8 cellular contexts compared by ENCODE assay signal in the genomic region with DNA sequence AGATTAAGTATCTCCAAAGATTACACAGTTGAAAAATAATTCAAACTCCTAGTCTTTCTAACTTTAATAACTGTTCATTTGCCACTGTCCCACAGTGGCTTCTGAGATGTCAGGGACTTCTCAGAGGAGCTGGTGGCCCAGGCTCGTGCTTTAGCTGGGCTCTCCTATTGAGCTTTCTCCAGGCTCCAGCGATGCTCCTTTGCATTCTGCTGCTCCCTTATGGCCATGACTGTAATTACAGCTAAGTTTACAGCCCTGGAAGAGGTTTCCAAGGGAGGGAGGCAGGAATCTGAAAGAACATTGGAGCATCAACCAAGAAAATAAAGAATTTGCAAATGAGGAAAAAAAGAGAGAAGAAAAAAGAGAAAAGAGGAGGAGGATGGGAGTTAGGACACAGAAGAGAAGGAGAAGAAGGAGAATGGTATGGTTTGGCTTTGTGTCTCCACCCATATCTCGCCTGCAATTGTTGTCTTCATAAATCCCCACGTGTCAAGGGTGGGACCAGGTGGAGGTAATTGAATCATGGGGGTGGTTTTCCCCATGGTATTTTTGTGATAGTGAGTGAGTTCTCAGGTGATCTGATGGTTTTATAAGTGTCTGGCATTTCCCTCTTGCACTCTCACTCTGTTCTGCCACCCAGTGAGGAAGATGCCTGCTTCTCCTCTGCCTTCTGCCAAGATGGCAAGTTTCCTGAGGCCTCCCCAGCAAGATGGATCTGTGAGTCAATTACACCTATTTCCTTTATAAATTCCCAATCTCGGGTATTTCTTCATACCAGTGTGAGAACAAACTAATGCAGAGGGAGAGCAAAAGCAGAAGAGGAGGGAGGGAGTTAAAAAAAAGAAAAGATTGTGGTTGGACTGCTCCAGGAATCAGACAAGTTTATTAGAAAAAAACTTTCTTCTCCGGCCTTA.
DNase-seq lines count a peak whose midpoint lies in the region; ATAC-seq and TF ChIP-seq lines count a peak whose summit lies in the region.

No MANE protein-coding gene starts in this region.

- POLR2A ChIA-PET in CD8-positive, alpha-beta T cell (lab: Charles Lee), result no interaction called here

- no peaks in the 10 kb centered on the region for H3K36me3 Mint-ChIP-seq in Calu3 (ENCODE audit: insufficient read depth, unreplicated experiment)
- no peaks in the 10 kb centered on the region for H3K36me3 Mint-ChIP-seq in activated CD8-positive, alpha-beta memory T cell treated with anti-CD3 and anti-CD28 coated beads, Interleukin-2, amount 10 ng/mL, durations not matched to agents 7 days and 5 days
- no peaks in the 10 kb centered on the region for H3K36me3 Mint-ChIP-seq in CD8-positive, alpha-beta T cell

- H3K27ac Mint-ChIP-seq in Calu3 (ENCODE audit: unreplicated experiment), result no peak overlapping the region
- H3K27ac Mint-ChIP-seq in activated CD8-positive, alpha-beta memory T cell treated with anti-CD3 and anti-CD28 coated beads, Interleukin-2, amount 10 ng/mL, durations not matched to agents 7 days and 5 days, result no peak overlapping the region
- H3K27ac Mint-ChIP-seq in CD8-positive, alpha-beta T cell, result no peak overlapping the region

- ATAC-seq in GM18868 (IDR thresholded peaks at IDR 0.05; ENCODE audit: unreplicated experiment) (peak; percentile 94), HG03103 (IDR thresholded peaks at IDR 0.05; ENCODE audit: low read depth, unreplicated experiment) (peak; percentile 63), lung (ENCODE audit: insufficient read depth, low FRiP score) (peak; percentile 85)
- ATAC-seq in activated CD8-positive, alpha-beta memory T cell treated with anti-CD3 and anti-CD28 coated beads, Interleukin-2, amount 10 ng/mL, durations not matched to agents 7 days and 5 days, result no peak
- ATAC-seq in CD8-positive, alpha-beta T cell, result no peak

- no peaks in the 10 kb centered on the region for H3K36me3 ChIP-seq in lung (ENCODE audit: control insufficient read depth in 2 of 2, insufficient read depth in 2 of 2, low read length in 2 of 2)
- no peaks in the 10 kb centered on the region for H3K36me3 ChIP-seq in CD8-positive, alpha-beta T cell (ENCODE audit: insufficient read depth, low read length)

- DNase-seq in Calu3 (peak; percentile 71), NCI-H226 (peak; percentile 69), brain pericyte (ENCODE audit: low read depth, low spot score) (peak; percentile 18), lung (ENCODE audit: low spot score) (peak; percentile 31)
- DNase-seq in activated CD8-positive, alpha-beta memory T cell treated with anti-CD3 and anti-CD28 coated beads, Interleukin-2, amount 10 ng/mL, durations not matched to agents 7 days and 5 days, result no peak
- DNase-seq in CD8-positive, alpha-beta T cell, result no peak

- WGBS in lung, 2 donors, result 38 to 48% methylated on average over 6 of the region's 6 CpGs

- H3K27me3 Mint-ChIP-seq in Calu3 (ENCODE audit: unreplicated experiment), result no peaks in the 10 kb centered on the region
- no peaks in the 10 kb centered on the region for H3K27me3 Mint-ChIP-seq in activated CD8-positive, alpha-beta memory T cell treated with anti-CD3 and anti-CD28 coated beads, Interleukin-2, amount 10 ng/mL, durations not matched to agents 7 days and 5 days
- no peaks in the 10 kb centered on the region for H3K27me3 Mint-ChIP-seq in CD8-positive, alpha-beta T cell (ENCODE audit: low read depth)

- H3K4me1 Mint-ChIP-seq in Calu3 (ENCODE audit: low read depth, unreplicated experiment), result peaks cover 15% of the 10 kb centered on the region
- H3K4me1 Mint-ChIP-seq in activated CD8-positive, alpha-beta memory T cell treated with anti-CD3 and anti-CD28 coated beads, Interleukin-2, amount 10 ng/mL, durations not matched to agents 7 days and 5 days, result no peaks in the 10 kb centered on the region
- H3K4me1 Mint-ChIP-seq in CD8-positive, alpha-beta T cell (ENCODE audit: low read depth), result no peaks in the 10 kb centered on the region

- BruUV-seq in Calu3 (replicated peaks; lab: Mats Ljungman, UMichigan), result no TSS peak

- no peak overlapping the region for H3K4me3 Mint-ChIP-seq in Calu3 (ENCODE audit: low read depth, unreplicated experiment)
- no peak overlapping the region for H3K4me3 Mint-ChIP-seq in activated CD8-positive, alpha-beta memory T cell treated with anti-CD3 and anti-CD28 coated beads, Interleukin-2, amount 10 ng/mL, durations not matched to agents 7 days and 5 days
- no peak overlapping the region for H3K4me3 Mint-ChIP-seq in CD8-positive, alpha-beta T cell

- TF ChIP-seq CTCF in Calu3 (IDR thresholded peaks at IDR 0.05; ENCODE audit: unreplicated experiment) (peak; percentile 78), lung (IDR thresholded peaks at IDR 0.05; ENCODE audit: control extremely low read depth, extremely low read depth) (no peak)
- TF ChIP-seq CTCF in CD8-positive, alpha-beta T cell (IDR thresholded peaks at IDR 0.05), result no peak

- CTCF ChIA-PET in Calu3 (lab: Charles Lee), result interaction anchor here (0.5 to 2.1 kb wide), 23 partner anchors 25 to 1465 kb away, joined by 3 to 11 read pairs (median 4); partner anchors contain the start of gene BDNF
- CTCF ChIA-PET in activated CD8-positive, alpha-beta memory T cell treated with anti-CD3 and anti-CD28 coated beads, Interleukin-2, amount 10 ng/mL, durations not matched to agents 7 days and 5 days (lab: Charles Lee), result no interaction called here
- CTCF ChIA-PET in CD8-positive, alpha-beta T cell (lab: Charles Lee), result no interaction called here

- no peak overlapping the region for H3K27ac ChIP-seq in lung (ENCODE audit: low read depth in 1 of 2, low read length in 1 of 2)
- H3K27ac ChIP-seq in CD8-positive, alpha-beta T cell (ENCODE audit: low read depth, low read length), result no peak overlapping the region

- H3K4me3 ChIP-seq in lung, result no peak overlapping the region
- H3K4me3 ChIP-seq in CD8-positive, alpha-beta T cell (ENCODE audit: low read depth, low read length), result no peak overlapping the region

- H3K4me1 ChIP-seq in lung (ENCODE audit: control insufficient read depth in 2 of 2, insufficient read depth in 2 of 2, low read length in 2 of 2), result no peaks in the 10 kb centered on the region
- no peaks in the 10 kb centered on the region for H3K4me1 ChIP-seq in CD8-positive, alpha-beta T cell (ENCODE audit: insufficient read depth, low read length)

- intact Hi-C loops in Calu3 (cut with micrococcal nuclease; ENCODE audit: unreplicated experiment), result loop anchor here (1.0 to 10.0 kb wide), 5 partner anchors 138 to 1461 kb away; no protein-coding TSS in a partner anchor
- intact Hi-C loops in CD8-positive, alpha-beta T cell (cut with DNase I, micrococcal nuclease), result no loop called here

- H3K27me3 ChIP-seq in lung (ENCODE audit: control insufficient read depth, insufficient read depth), result no peaks in the 10 kb centered on the region
- no peaks in the 10 kb centered on the region for H3K27me3 ChIP-seq in CD8-positive, alpha-beta T cell (ENCODE audit: insufficient read depth, low read length)

- H3K9me3 Mint-ChIP-seq in Calu3 (ENCODE audit: low read depth, unreplicated experiment), result no peaks in the 10 kb centered on the region
- H3K9me3 Mint-ChIP-seq in activated CD8-positive, alpha-beta memory T cell treated with anti-CD3 and anti-CD28 coated beads, Interleukin-2, amount 10 ng/mL, durations not matched to agents 7 days and 5 days (ENCODE audit: low read depth), result peaks cover 3% of the 10 kb centered on the region
- peaks cover 23% of the 10 kb centered on the region for H3K9me3 Mint-ChIP-seq in CD8-positive, alpha-beta T cell

- no peaks in the 10 kb centered on the region for H3K9me3 ChIP-seq in lung (ENCODE audit: control insufficient read depth in 2 of 2, insufficient read depth in 1 of 2, low read length in 1 of 2)
- no peaks in the 10 kb centered on the region for H3K9me3 ChIP-seq in CD8-positive, alpha-beta T cell (ENCODE audit: low read length)

Comparison
In these comparisons a context has a peak if more than half of its experiments do, and no peak if none do; other contexts are left out.
1. DNase-seq: peak in Calu3 (single experiment), NCI-H226 (single experiment), brain pericyte (single experiment) and lung (single experiment); none in activated CD8-positive, alpha-beta memory T cell treated with anti-CD3 and anti-CD28 coated beads, Interleukin-2, amount 10 ng/mL, durations not matched to agents 7 days and 5 days (single experiment) and CD8-positive, alpha-beta T cell (0 of 7).
2. ATAC-seq: peak in GM18868 (single experiment), HG03103 (single experiment) and lung (single experiment); none in activated CD8-positive, alpha-beta memory T cell treated with anti-CD3 and anti-CD28 coated beads, Interleukin-2, amount 10 ng/mL, durations not matched to agents 7 days and 5 days (single experiment) and CD8-positive, alpha-beta T cell (single experiment).